In the genomic region with DNA sequence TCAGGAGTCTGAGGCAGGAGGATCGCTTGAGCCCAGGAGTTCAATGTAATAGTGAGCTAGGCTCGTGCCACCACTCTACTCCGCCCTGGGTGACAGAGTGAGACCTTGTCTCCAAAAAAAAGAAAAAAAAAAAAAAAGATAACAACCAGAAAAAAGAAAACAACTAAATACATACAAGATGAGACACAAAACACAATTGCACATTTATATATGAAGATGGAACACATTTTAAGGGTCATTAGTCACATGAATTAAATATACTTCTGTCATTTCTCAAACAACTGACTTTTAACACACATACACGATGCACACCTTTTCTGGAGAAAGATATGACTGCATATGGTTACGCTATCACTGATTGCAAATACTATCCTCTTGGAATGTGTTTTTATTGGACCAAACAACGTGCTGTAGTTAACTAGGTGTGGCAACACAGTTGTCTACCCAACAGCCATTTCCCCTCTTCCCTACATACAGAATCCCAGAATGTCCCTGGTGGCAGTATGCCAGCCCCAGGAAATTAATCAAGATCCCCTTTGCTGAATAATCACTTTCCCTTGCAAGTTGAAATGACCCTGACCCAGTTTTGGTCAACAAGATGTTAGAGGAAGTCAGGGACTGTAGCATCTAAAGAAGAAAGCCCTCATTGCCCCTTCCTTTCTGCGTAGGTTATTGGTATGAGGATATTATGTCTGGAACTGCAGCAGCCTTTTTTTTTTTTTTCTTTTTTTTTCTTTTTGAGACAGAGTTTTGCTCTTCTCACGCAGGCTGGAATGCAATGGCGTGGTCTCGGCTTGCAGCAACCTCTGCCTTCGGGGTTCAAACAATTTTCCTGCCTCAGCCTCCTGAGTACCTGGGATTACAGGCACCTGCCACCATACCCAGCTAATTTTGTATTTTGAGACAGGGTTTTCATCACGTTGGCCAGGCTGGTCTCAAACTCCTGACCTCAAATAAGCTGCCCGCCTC, we compare ENCODE assay signal across 11 cellular contexts. TPM values are rescaled to one million over a fixed set of nuclear protein-coding genes. Genes with fewer than 3 reads are reported as not detected.
DNase-seq lines count a peak whose midpoint lies in the region; ATAC-seq and TF ChIP-seq lines count a peak whose summit lies in the region.
"Had no signal": no experiment of that assay in that cellular context is flagged by ENCODE, and none has a peak within 500 bp of the region (broad histone marks: within the 10 kb centered on the region; RNA-seq: fewer than 3 reads in every experiment).

No MANE protein-coding gene starts in this region.

- H3K4me3 ChIP-seq in mammary epithelial cell (replicated peaks in 1 of 3; ENCODE audit: insufficient read depth in 1 of 3, low read depth in 2 of 3, low read length in 3 of 3) (no peak overlapping the region), breast epithelium (no peak overlapping the region), liver (ENCODE audit: low read depth in 1 of 3, low read length in 3 of 3) (no peak overlapping the region)

- H3K4me1 ChIP-seq in mammary epithelial cell (ENCODE audit: insufficient read depth, low read length), result peaks cover 19% of the 10 kb centered on the region
- H3K4me1 ChIP-seq in breast epithelium, result peaks cover 4 to 6% of the 10 kb centered on the region in 2 donors
- H3K4me1 ChIP-seq in liver (ENCODE audit: control insufficient read depth in 4 of 4, insufficient read depth in 4 of 4, low read length in 3 of 4), result peaks cover 0 to 14% (median 5%) of the 10 kb centered on the region in 4 donors

- no peaks in the 10 kb centered on the region for H3K79me2 ChIP-seq in mammary epithelial cell (ENCODE audit: insufficient read depth, low read length)

- H3K27me3 Mint-ChIP-seq in MCF 10A (ENCODE audit: insufficient read depth, unreplicated experiment) (no peaks in the 10 kb centered on the region), type B pancreatic cell (no peaks in the 10 kb centered on the region)

- H3K27me3 ChIP-seq in mammary epithelial cell (ENCODE audit: insufficient read depth, low read length) (no peaks in the 10 kb centered on the region), breast epithelium (no peaks in the 10 kb centered on the region), liver (ENCODE audit: control insufficient read depth in 4 of 4, insufficient read depth in 4 of 4, low read length in 3 of 4) (no peaks in the 10 kb centered on the region)
- H3K27me3 ChIP-seq: BE2C had no signal

- H3K36me3 ChIP-seq in mammary epithelial cell (ENCODE audit: insufficient read depth, low read length) (peaks cover 15% of the 10 kb centered on the region), breast epithelium (peaks cover 9% of the 10 kb centered on the region), liver (ENCODE audit: control insufficient read depth in 4 of 4, insufficient read depth in 3 of 4, low read depth in 1 of 4, low read length in 3 of 4) (peaks cover 11 to 34% (median 25%) of the 10 kb centered on the region in 4 donors)

- no peak for TF ChIP-seq POLR2A in breast epithelium (IDR thresholded peaks at IDR 0.05)

- dilution Hi-C loops in mammary epithelial cell (cut with HindIII; ENCODE audit: low sequenced_read_pairs), result no loop called here

- no peak for TF ChIP-seq CTCF in MCF 10A (IDR thresholded peaks at IDR 0.05; ENCODE audit: unreplicated experiment)
- no peak for TF ChIP-seq CTCF in mammary epithelial cell (conservative IDR thresholded peaks at IDR 0.05 in 1 of 2, IDR thresholded peaks at IDR 0.05 in 1 of 2; ENCODE audit: extremely low read depth in 1 of 2, insufficient read depth in 1 of 2, low read depth in 1 of 2, low read length in 2 of 2)
- TF ChIP-seq CTCF in breast epithelium (IDR thresholded peaks at IDR 0.05), result no peak
- TF ChIP-seq CTCF in liver (IDR thresholded peaks at IDR 0.05; ENCODE audit: low read depth, low read length, missing input control), result no peak
- no peak for TF ChIP-seq CTCF in type B pancreatic cell (conservative IDR thresholded peaks at IDR 0.05)

- intact Hi-C loops in MCF 10A (cut with micrococcal nuclease), result no loop called here
- intact Hi-C loops in mammary epithelial cell (cut with micrococcal nuclease), result no loop called here
- intact Hi-C loops in breast epithelium (cut with DNase I; ENCODE audit: low total_unique reads), result no loop called here

- no peak for TF ChIP-seq RAD21 in liver (IDR thresholded peaks at IDR 0.05)

- peaks cover 33% of the 10 kb centered on the region for H3K36me3 Mint-ChIP-seq in MCF 10A (ENCODE audit: insufficient read depth, unreplicated experiment)
- H3K36me3 Mint-ChIP-seq in type B pancreatic cell, result peaks cover 13% of the 10 kb centered on the region

- TSS peak; percentile 10 for BruUV-seq in MCF 10A (replicated peaks; lab: Mats Ljungman, UMichigan)
- no TSS peak for BruUV-seq in mammary epithelial cell (replicated peaks; lab: Mats Ljungman, UMichigan)

- peak; percentile 36 for DNase-seq in MCF 10A (ENCODE audit: unreplicated experiment)
- no peak for DNase-seq in mammary epithelial cell
- DNase-seq in breast epithelium (ENCODE audit: low spot score in 2 of 2), result no peak
- no peak for DNase-seq in type B pancreatic cell (ENCODE audit: extremely low spot score, unreplicated experiment)
- no peak for DNase-seq in hippocampal formation (lab: John Stamatoyannopoulos, UW)
- DNase-seq in stimulated activated CD4-positive, alpha-beta T cell treated with anti-CD3 and anti-CD28 coated beads, Interleukin-1b, Interleukin-23, amount 100 ng/mL, for 48 hours, result no peak
- DNase-seq: BE2C, immature natural killer cell had no signal

- no peak overlapping the region for H3K4me2 ChIP-seq in mammary epithelial cell (ENCODE audit: insufficient read depth, low read depth, low read length)

- H3K4me3 Mint-ChIP-seq in MCF 10A (ENCODE audit: unreplicated experiment) (no peak overlapping the region), type B pancreatic cell (peak overlapping the region; percentile 17)
- H3K4me3 Mint-ChIP-seq: immature natural killer cell had no signal

- peaks cover 24% of the 10 kb centered on the region for H3K4me1 Mint-ChIP-seq in MCF 10A (ENCODE audit: insufficient read depth, unreplicated experiment)
- H3K4me1 Mint-ChIP-seq in type B pancreatic cell (ENCODE audit: unreplicated experiment), result peaks cover 18% of the 10 kb centered on the region

- 45% methylated on average over 12 of the region's 13 CpGs for WGBS in mammary epithelial cell (ENCODE audit: low coverage, missing lambda C conversion rate)
- 75% methylated on average over 13 of the region's 13 CpGs for WGBS in liver

- no peak overlapping the region for H3K9ac ChIP-seq in mammary epithelial cell (ENCODE audit: insufficient read depth, low read length)
- no peak overlapping the region for H3K9ac ChIP-seq in liver (ENCODE audit: low read depth in 1 of 2, low read length in 2 of 2)

- no peaks in the 10 kb centered on the region for H4K20me1 ChIP-seq in mammary epithelial cell (ENCODE audit: insufficient read depth, low read length)

- H3K9me3 Mint-ChIP-seq in MCF 10A (ENCODE audit: unreplicated experiment) (no peaks in the 10 kb centered on the region), type B pancreatic cell (no peaks in the 10 kb centered on the region)
- H3K9me3 Mint-ChIP-seq: immature natural killer cell had no signal

- no peak overlapping the region for H3K27ac ChIP-seq in mammary epithelial cell (ENCODE audit: insufficient read depth, low read depth, low read length)
- peak overlapping the region; percentile 25 to 57 for H3K27ac ChIP-seq in breast epithelium
- no peak overlapping the region for H3K27ac ChIP-seq in liver (ENCODE audit: low read depth in 1 of 2, low read length in 2 of 2)
- H3K27ac ChIP-seq: VCaP had no signal

- no peak overlapping the region for H3K27ac Mint-ChIP-seq in MCF 10A (ENCODE audit: low read depth, unreplicated experiment)
- peak overlapping the region; percentile 77 for H3K27ac Mint-ChIP-seq in type B pancreatic cell

- CTCF ChIA-PET in MCF 10A (lab: Yijun Ruan, JAX), result interaction anchor here (3.3 kb wide), 1 partner anchor 28 kb away, joined by 19 read pairs; the partner anchor contains the start of gene ZC3H10
- CTCF ChIA-PET in mammary epithelial cell (lab: Charles Lee; ENCODE audit: low non-redundant PET), result no interaction called here

- ATAC-seq in HG03108 (IDR thresholded peaks at IDR 0.05; ENCODE audit: unreplicated experiment), result no peak

- no peak overlapping the region for H2AFZ ChIP-seq in mammary epithelial cell (ENCODE audit: low read depth, low read length)

- POLR2A ChIA-PET in MCF 10A (lab: Yijun Ruan, JAX), result interaction anchor here (1.9 kb wide), 1 partner anchor 12 kb away, joined by 6 read pairs; the partner anchor contains the start of gene MYL6

- H3K9me3 ChIP-seq in mammary epithelial cell (replicated peaks; ENCODE audit: insufficient read depth, low read length) (no peaks in the 10 kb centered on the region), breast epithelium (no peaks in the 10 kb centered on the region), liver (ENCODE audit: control insufficient read depth in 4 of 4, low read length in 3 of 4) (no peaks in the 10 kb centered on the region)
- H3K9me3 ChIP-seq: BE2C had no signal

- in situ Hi-C loops in mammary epithelial cell (cut with MboI; ENCODE audit: low sequenced_read_pairs in 2 of 2), result no loop called here

RNA-seq across cellular contexts. Expression of gene MYL6B, which starts 5.6 kb away (rescaled TPM):
- 46.0 and 58.0 TPM in 2 replicates for total RNA-seq in MCF 10A (2022)
- total RNA-seq in mammary epithelial cell, result 10 to 100 TPM; 24.7 to 57.1 TPM
- polyA plus RNA-seq in mammary epithelial cell, result 50.1 TPM
- polyA minus RNA-seq in mammary epithelial cell, result 32.8 TPM
- total RNA-seq in breast epithelium, result 10 to 100 TPM; 29.6 to 52.8 (median 43.2) TPM
- total RNA-seq in liver, result 10 to 100 TPM in 1 of 2 donors, 1 to 10 TPM in 1; 3.7 to 14.2 TPM
- 10 to 100 TPM; 11.2 to 13.9 TPM for polyA plus RNA-seq in liver
- total RNA-seq in type B pancreatic cell (ENCODE audit: low replicate concordance), result 66.2 and 161 TPM in 2 replicates

RNA-seq across cellular contexts. Expression of gene MYL6, which starts 11.4 kb away (rescaled TPM):
- total RNA-seq in MCF 10A (2022), result 716 and 997 TPM in 2 replicates
- total RNA-seq in mammary epithelial cell, result 1,000 to 10,000 TPM in 1 of 2 donors, 100 to 1,000 TPM in 1; 732 to 1,042 TPM
- 3,180 TPM for polyA plus RNA-seq in mammary epithelial cell
- 913 TPM for polyA minus RNA-seq in mammary epithelial cell
- 1,000 to 10,000 TPM; 1,725 to 2,481 (median 1,981) TPM for total RNA-seq in breast epithelium
- 100 to 1,000 TPM; 298 to 482 TPM for total RNA-seq in liver
- 100 to 1,000 TPM; 766 to 975 TPM for polyA plus RNA-seq in liver
- total RNA-seq in type B pancreatic cell (ENCODE audit: low replicate concordance), result 1,223 and 1,943 TPM in 2 replicates

RNA-seq across cellular contexts. Expression of gene ESYT1, which starts 18.7 kb away (rescaled TPM):
- total RNA-seq in MCF 10A (2022) (111 and 123 TPM in 2 replicates), mammary epithelial cell (100 to 1,000 TPM; 166 to 366 TPM), breast epithelium (100 to 1,000 TPM; 132 to 243 (median 146) TPM), liver (10 to 100 TPM; 59.5 to 93.5 TPM), type B pancreatic cell (ENCODE audit: low replicate concordance) (81.4 and 96.3 TPM in 2 replicates)
- polyA plus RNA-seq in mammary epithelial cell (236 TPM), liver (10 to 100 TPM; 41.0 to 58.1 TPM)
- 447 TPM for polyA minus RNA-seq in mammary epithelial cell

RNA-seq across cellular contexts. Expression of gene ZC3H10, which starts 28.7 kb away (rescaled TPM):
- total RNA-seq in MCF 10A (2022) (2.8 and 3.5 TPM in 2 replicates), mammary epithelial cell (1 to 10 TPM; 2.7 TPM), breast epithelium (1 to 10 TPM; 3.6 to 4.8 (median 4.7) TPM), liver (1 to 10 TPM; 2.0 to 5.2 TPM), type B pancreatic cell (ENCODE audit: low replicate concordance) (11.6 and 12.1 TPM in 2 replicates)
- polyA plus RNA-seq in mammary epithelial cell (0.87 TPM), liver (1 to 10 TPM; 1.3 to 1.8 TPM)
- 2.1 TPM for polyA minus RNA-seq in mammary epithelial cell

RNA-seq across cellular contexts. Expression of gene RPL41, which starts 30.3 kb away (rescaled TPM):
- total RNA-seq in MCF 10A (2022) (4,675 and 4,734 TPM in 2 replicates), mammary epithelial cell (1,000 to 10,000 TPM in 1 of 2 donors, 100 to 1,000 TPM in 1; 847 to 3,248 TPM), breast epithelium (1,000 to 10,000 TPM; 3,675 to 5,580 (median 4,429) TPM), liver (1,000 to 10,000 TPM in 1 of 2 donors, 100 to 1,000 TPM in 1; 979 to 1,323 TPM), type B pancreatic cell (ENCODE audit: low replicate concordance) (4,566 and 4,714 TPM in 2 replicates)
- polyA plus RNA-seq in mammary epithelial cell (7,406 TPM), liver (1,000 to 10,000 TPM; 1,640 to 2,155 TPM)
- polyA minus RNA-seq in mammary epithelial cell, result 2,718 TPM

Comparison
In these comparisons a context has a peak if more than half of its experiments do, and no peak if none do; other contexts are left out.
1. H3K27ac ChIP-seq: peak in breast epithelium (2 of 2); none in mammary epithelial cell (single experiment) and liver (0 of 2).